ENCODE assay signal across 14 cellular contexts in genomic region chr2:179518891-179519290, GRCh38.
A peak's percentile ranks its signal among the peaks of the same experiment; 100 is the strongest.
DNase-seq lines count a peak whose midpoint lies in the region; ATAC-seq, FAIRE-seq and TF ChIP-seq lines count a peak whose summit lies in the region.
"Had no signal": no experiment of that assay in that cellular context is flagged by ENCODE, and none has a peak within 500 bp of the region (broad histone marks: within the 10 kb centered on the region; RNA-seq: fewer than 3 reads in every experiment).

No MANE protein-coding gene starts in this region.

- H3K27me3 Mint-ChIP-seq in stimulated activated naive B cell treated with anti-CD40 and anti-IgM and Interleukin-4, amounts not matched to agents 10 μg/mL and 1 μg/mL and 100 μg/mL, for 72 hours: peaks cover 0 to 4% of the 10 kb centered on the region in 2 donors

- TF ChIP-seq CTCF in kidney (IDR thresholded peaks at IDR 0.05; ENCODE audit: borderline replicate concordance, extremely low read depth, insufficient read depth): no peak
- TF ChIP-seq CTCF in lung (IDR thresholded peaks at IDR 0.05; ENCODE audit: control extremely low read depth, extremely low read depth): no peak
- TF ChIP-seq CTCF in upper lobe of right lung (IDR thresholded peaks at IDR 0.05): no peak

- H3K4me1 Mint-ChIP-seq in stimulated activated naive B cell treated with anti-CD40 and anti-IgM and Interleukin-4, amounts not matched to agents 10 μg/mL and 1 μg/mL and 100 μg/mL, for 72 hours: no peaks in the 10 kb centered on the region
- H3K4me1 Mint-ChIP-seq: CD14-positive monocyte had no signal

- no peaks in the 10 kb centered on the region for H3K9me3 Mint-ChIP-seq in stimulated activated naive B cell treated with anti-CD40 and anti-IgM and Interleukin-4, amounts not matched to agents 10 μg/mL and 1 μg/mL and 100 μg/mL, for 72 hours
- H3K9me3 Mint-ChIP-seq: CD8-positive, alpha-beta T cell had no signal

- H3K27ac Mint-ChIP-seq in stimulated activated naive B cell treated with anti-CD40 and anti-IgM and Interleukin-4, amounts not matched to agents 10 μg/mL and 1 μg/mL and 100 μg/mL, for 72 hours: no peak overlapping the region
- H3K27ac Mint-ChIP-seq: CD14-positive monocyte; CD8-positive, alpha-beta T cell had no signal

- intact Hi-C loops in kidney (cut with DNase I) (no loop called here), upper lobe of right lung (cut with DNase I) (no loop called here), left cardiac atrium (cut with DNase I) (no loop called here)

- no peaks in the 10 kb centered on the region for H3K36me3 Mint-ChIP-seq in stimulated activated naive B cell treated with anti-CD40 and anti-IgM and Interleukin-4, amounts not matched to agents 10 μg/mL and 1 μg/mL and 100 μg/mL, for 72 hours
- H3K36me3 Mint-ChIP-seq: CD14-positive monocyte; CD8-positive, alpha-beta T cell had no signal

- no peak overlapping the region for H3K9ac ChIP-seq in kidney (ENCODE audit: low read length in 2 of 2)

- no peaks in the 10 kb centered on the region for H3K27me3 ChIP-seq in lung (ENCODE audit: control insufficient read depth, insufficient read depth)
- H3K27me3 ChIP-seq in upper lobe of right lung: no peaks in the 10 kb centered on the region

- ATAC-seq in lung (ENCODE audit: insufficient read depth, low FRiP score) (peak; percentile 41), upper lobe of right lung (peak; percentile 83), left cardiac atrium (no peak), GM18861 (IDR thresholded peaks at IDR 0.05; ENCODE audit: unreplicated experiment) (no peak)
- no peak for ATAC-seq in stimulated activated naive B cell treated with anti-CD40 and anti-IgM and Interleukin-4, amounts not matched to agents 10 μg/mL and 1 μg/mL and 100 μg/mL, for 72 hours (replicated peaks)
- ATAC-seq: CD8-positive, alpha-beta T cell had no signal

- peaks cover 0 to 14% of the 10 kb centered on the region in 2 donors for H3K4me1 ChIP-seq in kidney (ENCODE audit: control insufficient read depth in 1 of 2, insufficient read depth in 1 of 2, low read depth in 1 of 2, low read length in 2 of 2)
- no peaks in the 10 kb centered on the region for H3K4me1 ChIP-seq in lung (ENCODE audit: control insufficient read depth in 2 of 2, insufficient read depth in 2 of 2, low read length in 2 of 2)
- no peaks in the 10 kb centered on the region for H3K4me1 ChIP-seq in upper lobe of right lung

- FAIRE-seq in kidney (lab: Jason Lieb, UNC): peak; percentile 50
- FAIRE-seq: H1 had no signal

- 71 to 87% methylated on average over 3 of the region's 3 CpGs for WGBS in lung, 2 donors

- no peaks in the 10 kb centered on the region for H3K9me3 ChIP-seq in kidney (ENCODE audit: control insufficient read depth in 1 of 2, low read length in 2 of 2)
- H3K9me3 ChIP-seq in lung (ENCODE audit: control insufficient read depth in 2 of 2, insufficient read depth in 1 of 2, low read length in 1 of 2): no peaks in the 10 kb centered on the region
- no peaks in the 10 kb centered on the region for H3K9me3 ChIP-seq in upper lobe of right lung
- H3K9me3 ChIP-seq: HAP-1 had no signal

- no peak overlapping the region for H3K4me3 Mint-ChIP-seq in stimulated activated naive B cell treated with anti-CD40 and anti-IgM and Interleukin-4, amounts not matched to agents 10 μg/mL and 1 μg/mL and 100 μg/mL, for 72 hours
- H3K4me3 Mint-ChIP-seq: CD14-positive monocyte; CD8-positive, alpha-beta T cell had no signal

- H3K4me3 ChIP-seq in kidney (ENCODE audit: low read length in 2 of 2): no peak overlapping the region
- no peak overlapping the region for H3K4me3 ChIP-seq in lung
- no peak overlapping the region for H3K4me3 ChIP-seq in upper lobe of right lung
- H3K4me3 ChIP-seq: HAP-1 had no signal

- H3K27ac ChIP-seq in kidney (ENCODE audit: low read depth in 2 of 2, low read length in 2 of 2) (no peak overlapping the region), lung (ENCODE audit: low read depth in 1 of 2, low read length in 1 of 2) (no peak overlapping the region), upper lobe of right lung (no peak overlapping the region)

- H3K36me3 ChIP-seq in kidney (ENCODE audit: control insufficient read depth in 1 of 2, insufficient read depth in 2 of 2, low read length in 2 of 2): no peaks in the 10 kb centered on the region
- no peaks in the 10 kb centered on the region for H3K36me3 ChIP-seq in lung (ENCODE audit: control insufficient read depth in 2 of 2, insufficient read depth in 2 of 2, low read length in 2 of 2)
- H3K36me3 ChIP-seq in upper lobe of right lung: no peaks in the 10 kb centered on the region
- H3K36me3 ChIP-seq: HAP-1 had no signal

- DNase-seq in amniotic epithelial cell (ENCODE audit: low read depth): peak; percentile 7
- no peak for DNase-seq in kidney
- DNase-seq in lung (ENCODE audit: low spot score): peak; percentile 49
- DNase-seq in upper lobe of right lung: peak; percentile 69
- no peak for DNase-seq in left cardiac atrium
- no peak for DNase-seq in stimulated activated naive B cell treated with anti-CD40 and anti-IgM and Interleukin-4, amounts not matched to agents 10 μg/mL and 1 μg/mL and 100 μg/mL, for 72 hours
- DNase-seq: CD8-positive, alpha-beta T cell; COR-L47; DMS53; GF-D8 had no signal

Comparison
In these comparisons a context has a peak if more than half of its experiments do, and no peak if none do; other contexts are left out.
1. DNase-seq: peak in amniotic epithelial cell (single experiment), lung (single experiment) and upper lobe of right lung (single experiment); none in kidney (single experiment), left cardiac atrium (single experiment) and stimulated activated naive B cell treated with anti-CD40 and anti-IgM and Interleukin-4, amounts not matched to agents 10 μg/mL and 1 μg/mL and 100 μg/mL, for 72 hours (single experiment).
2. ATAC-seq: peak in lung (single experiment) and upper lobe of right lung (single experiment); none in left cardiac atrium (0 of 2), stimulated activated naive B cell treated with anti-CD40 and anti-IgM and Interleukin-4, amounts not matched to agents 10 μg/mL and 1 μg/mL and 100 μg/mL, for 72 hours (0 of 2) and GM18861 (single experiment).